ENCODE assay signal across 1 cellular context in the genomic region with DNA sequence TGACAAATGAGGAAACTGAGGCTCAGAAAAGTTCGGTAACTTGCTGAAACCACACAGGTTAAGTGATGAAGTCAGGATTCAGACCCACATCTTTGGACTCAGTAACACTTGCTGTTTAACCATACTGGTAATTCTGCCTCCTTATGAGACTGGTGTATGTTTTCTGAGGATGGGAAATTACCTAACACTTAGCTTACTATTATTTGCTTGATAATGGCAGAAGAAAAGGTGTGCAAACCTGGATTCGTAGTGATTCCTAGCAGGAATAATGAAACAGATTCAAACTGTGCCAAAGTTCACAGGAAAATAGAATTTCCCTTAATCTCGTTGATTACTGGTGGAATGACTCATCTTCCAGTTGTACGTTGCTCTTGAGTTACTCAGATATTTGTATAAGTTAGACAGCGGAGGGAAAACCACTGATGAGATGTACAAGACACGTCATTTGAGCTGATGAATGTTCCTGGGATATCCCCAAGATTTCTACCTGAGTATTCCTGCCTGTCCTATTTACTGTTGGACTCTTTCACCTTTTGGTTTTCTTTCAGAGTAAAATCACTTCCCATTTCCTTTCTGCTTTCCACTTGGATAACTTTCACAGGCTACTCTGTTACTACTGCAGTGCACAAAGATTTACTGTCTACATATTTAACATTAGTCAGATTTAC.
A peak's percentile ranks its signal among the peaks of the same experiment; 100 is the strongest.
TF ChIP-seq lines count a peak whose summit lies in the region.

No MANE protein-coding gene starts in this region.

TF ChIP-seq in HepG2, 621 proteins besides CTCF, POLR2A, EP300 and RAD21 (continued from another document):
- TF ChIP-seq PBX3 (CRISPR knock-in tag; IDR thresholded peaks at IDR 0.05; ENCODE audit: borderline replicate concordance) (no peak), RBM39 (IDR thresholded peaks at IDR 0.05; ENCODE audit: low read depth, low read length, poor library complexity, severe bottlenecking) (no peak), GATAD1 (CRISPR knock-in tag; IDR thresholded peaks at IDR 0.05) (peak; percentile 60; the same call in 1 of the 2 replicates), ZNF790 (CRISPR knock-in tag; IDR thresholded peaks at IDR 0.05; ENCODE audit: borderline replicate concordance) (peak; percentile 37; the same call in 1 of the 2 replicates), FOXO1 (CRISPR knock-in tag; IDR thresholded peaks at IDR 0.05) (no peak; the same call in 1 of the 2 replicates), SETDB1 (CRISPR knock-in tag; IDR thresholded peaks at IDR 0.05; ENCODE audit: borderline replicate concordance) (no peak), ZFP90 (CRISPR knock-in tag; IDR thresholded peaks at IDR 0.05; ENCODE audit: borderline replicate concordance) (no peak), MATR3 (CRISPR knock-in tag; IDR thresholded peaks at IDR 0.05) (no peak), MED1 (CRISPR knock-in tag; IDR thresholded peaks at IDR 0.05) (peak; percentile 72), GATAD2A (CRISPR knock-in tag; IDR thresholded peaks at IDR 0.05) (peak; percentile 87), MIXL1 (CRISPR knock-in tag; IDR thresholded peaks at IDR 0.05) (peak; percentile 96), NR2F6 (IDR thresholded peaks at IDR 0.05) (no peak; the same call in 1 of the 2 replicates), NR2F6 (CRISPR knock-in tag; IDR thresholded peaks at IDR 0.05) (0 out of 2 replicates have a peak, but pooled peaks have one; percentile 20), HDAC6 (IDR thresholded peaks at IDR 0.05; ENCODE audit: low read depth, low read length) (no peak), MAFK (conservative IDR thresholded peaks at IDR 0.05 in 1 of 2, IDR thresholded peaks at IDR 0.05 in 1 of 2; ENCODE audit: low read length in 2 of 2) (no peak), POGK (CRISPR knock-in tag; conservative IDR thresholded peaks at IDR 0.05) (no peak), ZNF713 (CRISPR knock-in tag; IDR thresholded peaks at IDR 0.05) (no peak), THAP8 (CRISPR knock-in tag; IDR thresholded peaks at IDR 0.05; ENCODE audit: borderline replicate concordance) (no peak), ZNF234 (CRISPR knock-in tag; conservative IDR thresholded peaks at IDR 0.05) (no peak), ZBTB37 (CRISPR knock-in tag; IDR thresholded peaks at IDR 0.05) (no peak), ZNF432 (CRISPR knock-in tag; IDR thresholded peaks at IDR 0.05; ENCODE audit: borderline replicate concordance) (no peak), PLRG1 (conservative IDR thresholded peaks at IDR 0.05) (no peak), NFRKB (IDR thresholded peaks at IDR 0.05) (no peak), SPEN (CRISPR knock-in tag; IDR thresholded peaks at IDR 0.05; ENCODE audit: low read depth) (no peak), ZBTB42 (CRISPR knock-in tag; IDR thresholded peaks at IDR 0.05) (0 out of 2 replicates have a peak, but pooled peaks have one; percentile 7), TIGD3 (CRISPR knock-in tag; IDR thresholded peaks at IDR 0.05; ENCODE audit: borderline replicate concordance) (no peak), PCBP1 (IDR thresholded peaks at IDR 0.05; ENCODE audit: borderline replicate concordance, low read depth, low read length) (no peak), ZFX (CRISPR knock-in tag; IDR thresholded peaks at IDR 0.05; ENCODE audit: low read depth) (no peak), TEAD3 (CRISPR knock-in tag; optimal IDR thresholded peaks at IDR 0.05; ENCODE audit: borderline replicate concordance) (peak; percentile 83), TP53 (CRISPR knock-in tag; conservative IDR thresholded peaks at IDR 0.05) (no peak), NAIF1 (CRISPR knock-in tag; IDR thresholded peaks at IDR 0.05; ENCODE audit: borderline replicate concordance) (peak; percentile 69; the same call in 1 of the 2 replicates), SP140L (CRISPR knock-in tag; IDR thresholded peaks at IDR 0.05; ENCODE audit: borderline replicate concordance) (no peak; the same call in 1 of the 2 replicates), ISL2 (CRISPR knock-in tag; IDR thresholded peaks at IDR 0.05) (peak; percentile 28; the same call in 1 of the 2 replicates), FIP1L1 (IDR thresholded peaks at IDR 0.05; ENCODE audit: borderline replicate concordance, insufficient read depth, low read depth, low read length) (no peak)
- TF ChIP-seq, protein P1, sequence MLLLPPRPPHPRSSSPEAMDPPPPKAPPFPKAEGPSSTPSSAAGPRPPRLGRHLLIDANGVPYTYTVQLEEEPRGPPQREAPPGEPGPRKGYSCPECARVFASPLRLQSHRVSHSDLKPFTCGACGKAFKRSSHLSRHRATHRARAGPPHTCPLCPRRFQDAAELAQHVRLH (CRISPR knock-in tag; IDR thresholded peaks at IDR 0.05; ENCODE audit: borderline replicate concordance, low read depth): peak; percentile 75; the same call in 1 of the 2 replicates
- TF ChIP-seq, protein P2, sequence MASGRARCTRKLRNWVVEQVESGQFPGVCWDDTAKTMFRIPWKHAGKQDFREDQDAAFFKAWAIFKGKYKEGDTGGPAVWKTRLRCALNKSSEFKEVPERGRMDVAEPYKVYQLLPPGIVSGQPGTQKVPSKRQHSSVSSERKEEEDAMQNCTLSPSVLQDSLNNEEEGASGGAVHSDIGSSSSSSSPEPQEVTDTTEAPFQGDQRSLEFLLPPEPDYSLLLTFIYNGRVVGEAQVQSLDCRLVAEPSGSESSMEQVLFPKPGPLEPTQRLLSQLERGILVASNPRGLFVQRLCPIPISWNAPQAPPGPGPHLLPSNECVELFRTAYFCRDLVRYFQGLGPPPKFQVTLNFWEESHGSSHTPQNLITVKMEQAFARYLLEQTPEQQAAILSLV (CRISPR knock-in tag; IDR thresholded peaks at IDR 0.05; ENCODE audit: borderline replicate concordance): no peak
- TF ChIP-seq, protein P3, sequence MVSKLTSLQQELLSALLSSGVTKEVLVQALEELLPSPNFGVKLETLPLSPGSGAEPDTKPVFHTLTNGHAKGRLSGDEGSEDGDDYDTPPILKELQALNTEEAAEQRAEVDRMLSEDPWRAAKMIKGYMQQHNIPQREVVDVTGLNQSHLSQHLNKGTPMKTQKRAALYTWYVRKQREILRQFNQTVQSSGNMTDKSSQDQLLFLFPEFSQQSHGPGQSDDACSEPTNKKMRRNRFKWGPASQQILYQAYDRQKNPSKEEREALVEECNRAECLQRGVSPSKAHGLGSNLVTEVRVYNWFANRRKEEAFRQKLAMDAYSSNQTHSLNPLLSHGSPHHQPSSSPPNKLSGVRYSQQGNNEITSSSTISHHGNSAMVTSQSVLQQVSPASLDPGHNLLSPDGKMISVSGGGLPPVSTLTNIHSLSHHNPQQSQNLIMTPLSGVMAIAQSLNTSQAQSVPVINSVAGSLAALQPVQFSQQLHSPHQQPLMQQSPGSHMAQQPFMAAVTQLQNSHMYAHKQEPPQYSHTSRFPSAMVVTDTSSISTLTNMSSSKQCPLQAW (CRISPR knock-in tag; IDR thresholded peaks at IDR 0.05): no peak
- TF ChIP-seq, protein P4, sequence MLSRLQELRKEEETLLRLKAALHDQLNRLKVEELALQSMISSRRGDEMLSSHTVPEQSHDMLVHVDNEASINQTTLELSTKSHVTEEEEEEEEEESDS (CRISPR knock-in tag; IDR thresholded peaks at IDR 0.05; ENCODE audit: borderline replicate concordance): no peak
TF ChIP-seq in HepG2: peak in this region for 97.
